In genomic region chr14:38357557-38357956, GRCh38 we compare ENCODE assay signal across 15 cellular contexts.
DNase-seq lines count a peak whose midpoint lies in the region; ATAC-seq, FAIRE-seq and TF ChIP-seq lines count a peak whose summit lies in the region.
"Had no signal": no experiment of that assay in that cellular context is flagged by ENCODE, and none has a peak within 500 bp of the region (broad histone marks: within the 10 kb centered on the region; RNA-seq: fewer than 3 reads in every experiment).

No MANE protein-coding gene starts in this region.

- H3K36me3 Mint-ChIP-seq in astrocyte (ENCODE audit: low read depth, unreplicated experiment) = no peaks in the 10 kb centered on the region
- H3K36me3 Mint-ChIP-seq: memory B cell had no signal

- H3K9me3 ChIP-seq in astrocyte (ENCODE audit: insufficient read depth, low read depth, low read length) (no peaks in the 10 kb centered on the region), thoracic aorta (no peaks in the 10 kb centered on the region), pancreas (no peaks in the 10 kb centered on the region)

- no peak overlapping the region for H3K27ac Mint-ChIP-seq in astrocyte (ENCODE audit: unreplicated experiment)
- H3K27ac Mint-ChIP-seq: activated CD4-positive, alpha-beta T cell treated with anti-CD3 and anti-CD28 coated beads, Interleukin-2, amount 10 ng/mL, durations not matched to agents 24 days and 14 days; memory B cell had no signal

- no peak for DNase-seq in Right ventricle myocardium inferior (ENCODE audit: missing footprints)
- DNase-seq in cardiac septum (ENCODE audit: low spot score) = no peak
- peak; percentile 85 for DNase-seq in astrocyte (ENCODE audit: low read depth)
- DNase-seq in left ventricle myocardium superior = no peak
- DNase-seq in thoracic aorta (ENCODE audit: low spot score) = no peak
- DNase-seq in NCI-H526 treated with DMSO at 0.1 percent for 48 hours (lab: John Stamatoyannopoulos, UW) = no peak
- no peak for DNase-seq in pancreas
- DNase-seq in C1 segment of cervical spinal cord (lab: John Stamatoyannopoulos, UW) = no peak
- DNase-seq: 8988T; activated CD4-positive, alpha-beta T cell treated with anti-CD3 and anti-CD28 coated beads, Interleukin-2, amount 10 ng/mL, durations not matched to agents 24 days and 14 days; activated effector memory CD4-positive, alpha-beta T cell treated with anti-CD3 and anti-CD28 coated beads, Interleukin-2, amount 50 U/mL, for 16 hours; NCI-H1105 treated with DMSO at 0.1 percent for 48 hours; NCI-H82 had no signal

- intact Hi-C loops in Right ventricle myocardium inferior (cut with DNase I) (no loop called here), cardiac septum (cut with DNase I) (no loop called here), left ventricle myocardium superior (cut with micrococcal nuclease) (no loop called here), pancreas (cut with DNase I) (no loop called here)

- H3K27ac ChIP-seq in astrocyte (ENCODE audit: low read depth, low read length) (no peak overlapping the region), thoracic aorta (peak overlapping the region in 1 of 2 donors; percentile 2), pancreas (no peak overlapping the region)
- H3K27ac ChIP-seq: HL-60 had no signal

- H2AFZ ChIP-seq in astrocyte (ENCODE audit: low read depth, low read length) = no peak overlapping the region

- TF ChIP-seq CTCF in astrocyte (IDR thresholded peaks at IDR 0.05; ENCODE audit: insufficient read depth, low read depth, low read length) (no peak), thoracic aorta (IDR thresholded peaks at IDR 0.05) (no peak), pancreas (IDR thresholded peaks at IDR 0.05) (no peak)

- no peak overlapping the region for H3K9ac ChIP-seq in astrocyte (ENCODE audit: low read length)

- H3K4me1 ChIP-seq in astrocyte (ENCODE audit: insufficient read depth, low read length) (peaks cover 7% of the 10 kb centered on the region), thoracic aorta (ENCODE audit: control insufficient read depth in 1 of 2, low read depth in 2 of 2) (peaks cover 9% of the 10 kb centered on the region in 2 donors), pancreas (no peaks in the 10 kb centered on the region)

- H3K27me3 Mint-ChIP-seq in astrocyte (ENCODE audit: low read depth, unreplicated experiment) = no peaks in the 10 kb centered on the region
- H3K27me3 Mint-ChIP-seq: activated CD4-positive, alpha-beta T cell treated with anti-CD3 and anti-CD28 coated beads, Interleukin-2, amount 10 ng/mL, durations not matched to agents 24 days and 14 days; memory B cell had no signal

- H4K20me1 ChIP-seq in astrocyte (ENCODE audit: insufficient read depth, low read length) = no peaks in the 10 kb centered on the region

- no peaks in the 10 kb centered on the region for H3K79me2 ChIP-seq in astrocyte (ENCODE audit: insufficient read depth, low read length)

- H3K4me3 ChIP-seq in astrocyte (ENCODE audit: insufficient read depth, low read depth, low read length) (no peak overlapping the region), thoracic aorta (no peak overlapping the region), pancreas (no peak overlapping the region)

- ATAC-seq in Right ventricle myocardium inferior (peak; percentile 37), left ventricle myocardium superior (peak; percentile 81), thoracic aorta (ENCODE audit: insufficient number of reproducible peaks, low FRiP score, low read depth) (peak; percentile 43), pancreas (no peak)

- H3K4me3 Mint-ChIP-seq in astrocyte (ENCODE audit: unreplicated experiment) = no peak overlapping the region
- H3K4me3 Mint-ChIP-seq: activated CD4-positive, alpha-beta T cell treated with anti-CD3 and anti-CD28 coated beads, Interleukin-2, amount 10 ng/mL, durations not matched to agents 24 days and 14 days; memory B cell had no signal

- H3K4me2 ChIP-seq in astrocyte (ENCODE audit: low read length) = peak overlapping the region; percentile 43

- FAIRE-seq in astrocyte (lab: Jason Lieb, UNC) (peak; percentile 76), pancreas (lab: Jason Lieb, UNC) (no peak)

- H3K27me3 ChIP-seq in astrocyte (ENCODE audit: insufficient read depth, low read length) (no peaks in the 10 kb centered on the region), thoracic aorta (replicated peaks; ENCODE audit: insufficient read depth) (no peaks in the 10 kb centered on the region), pancreas (no peaks in the 10 kb centered on the region)

- H3K4me1 Mint-ChIP-seq in astrocyte (ENCODE audit: low read depth, unreplicated experiment) = peaks cover 11% of the 10 kb centered on the region
- H3K4me1 Mint-ChIP-seq: activated CD4-positive, alpha-beta T cell treated with anti-CD3 and anti-CD28 coated beads, Interleukin-2, amount 10 ng/mL, durations not matched to agents 24 days and 14 days; memory B cell had no signal

- H3K9me3 Mint-ChIP-seq in astrocyte (ENCODE audit: unreplicated experiment) = peaks cover 2% of the 10 kb centered on the region
- H3K9me3 Mint-ChIP-seq: activated CD4-positive, alpha-beta T cell treated with anti-CD3 and anti-CD28 coated beads, Interleukin-2, amount 10 ng/mL, durations not matched to agents 24 days and 14 days had no signal

- no peaks in the 10 kb centered on the region for H3K36me3 ChIP-seq in astrocyte (ENCODE audit: insufficient read depth, low read length)
- no peaks in the 10 kb centered on the region for H3K36me3 ChIP-seq in thoracic aorta
- no peaks in the 10 kb centered on the region for H3K36me3 ChIP-seq in pancreas

- WGBS in pancreas, 2 donors = 49 to 54% methylated on average over 1 of the region's 1 CpG

Comparison
In these comparisons a context has a peak if more than half of its experiments do, and no peak if none do; other contexts are left out.
1. ATAC-seq: peak in Right ventricle myocardium inferior (single experiment), left ventricle myocardium superior (single experiment) and thoracic aorta (single experiment); none in pancreas (0 of 4).